8 cellular contexts compared by ENCODE assay signal in genomic region chr1:86774305-86775304, GRCh38.
A peak's percentile ranks its signal among the peaks of the same experiment; 100 is the strongest.
DNase-seq lines count a peak whose midpoint lies in the region; ATAC-seq lines count a peak whose summit lies in the region.

No MANE protein-coding gene starts in this region.

- no peaks in the 10 kb centered on the region for H3K79me2 ChIP-seq in ACC112 (ENCODE audit: control insufficient read depth, insufficient read depth, low read length, unreplicated experiment)

- peak; percentile 87 for ATAC-seq in GM18520 (IDR thresholded peaks at IDR 0.05; ENCODE audit: unreplicated experiment)
- peak; percentile 87 for ATAC-seq in HG03045 (IDR thresholded peaks at IDR 0.05; ENCODE audit: unreplicated experiment)
- ATAC-seq in stimulated activated memory B cell treated with anti-CD40 and anti-IgM and Interleukin-4, amounts not matched to agents 10 μg/mL and 1 μg/mL and 100 μg/mL, for 72 hours, result peak; percentile 80

- H3K9me3 Mint-ChIP-seq in stimulated activated memory B cell treated with anti-CD40 and anti-IgM and Interleukin-4, amounts not matched to agents 10 μg/mL and 1 μg/mL and 100 μg/mL, for 72 hours, result no peaks in the 10 kb centered on the region

- H2AFZ ChIP-seq in ACC112 (ENCODE audit: low read length, unreplicated experiment), result peak overlapping the region; percentile 80

- no peaks in the 10 kb centered on the region for H3K27me3 Mint-ChIP-seq in stimulated activated memory B cell treated with anti-CD40 and anti-IgM and Interleukin-4, amounts not matched to agents 10 μg/mL and 1 μg/mL and 100 μg/mL, for 72 hours

- no peaks in the 10 kb centered on the region for H3K36me3 Mint-ChIP-seq in stimulated activated memory B cell treated with anti-CD40 and anti-IgM and Interleukin-4, amounts not matched to agents 10 μg/mL and 1 μg/mL and 100 μg/mL, for 72 hours

- H3K4me1 ChIP-seq in ACC112 (ENCODE audit: control insufficient read depth, insufficient read depth, low read length, unreplicated experiment) (peaks cover 48% of the 10 kb centered on the region), endocrine pancreas (ENCODE audit: control insufficient read depth, insufficient read depth, low read length) (peaks cover 15% of the 10 kb centered on the region)

- H3K4me1 Mint-ChIP-seq in stimulated activated memory B cell treated with anti-CD40 and anti-IgM and Interleukin-4, amounts not matched to agents 10 μg/mL and 1 μg/mL and 100 μg/mL, for 72 hours, result peaks cover 14% of the 10 kb centered on the region

- H3K36me3 ChIP-seq in ACC112 (ENCODE audit: insufficient read depth, low read length) (no peaks in the 10 kb centered on the region), endocrine pancreas (ENCODE audit: control insufficient read depth, insufficient read depth, low read length) (no peaks in the 10 kb centered on the region)

- no peak overlapping the region for H3K4me3 Mint-ChIP-seq in stimulated activated memory B cell treated with anti-CD40 and anti-IgM and Interleukin-4, amounts not matched to agents 10 μg/mL and 1 μg/mL and 100 μg/mL, for 72 hours

- H3K27me3 ChIP-seq in ACC112 (ENCODE audit: insufficient read depth, low read length) (no peaks in the 10 kb centered on the region), endocrine pancreas (ENCODE audit: control insufficient read depth, insufficient read depth, low read length) (no peaks in the 10 kb centered on the region)

- no peaks in the 10 kb centered on the region for H3K9me3 ChIP-seq in endocrine pancreas (ENCODE audit: control insufficient read depth, low read length)

- peak overlapping the region; percentile 54 for H3K27ac Mint-ChIP-seq in stimulated activated memory B cell treated with anti-CD40 and anti-IgM and Interleukin-4, amounts not matched to agents 10 μg/mL and 1 μg/mL and 100 μg/mL, for 72 hours

- H3K27ac ChIP-seq in ACC112 (ENCODE audit: low read depth, low read length), result peak overlapping the region; percentile 77

- peak overlapping the region; percentile 79 for H3K9ac ChIP-seq in endocrine pancreas (ENCODE audit: control insufficient read depth, insufficient read depth, low read length)

- H3K4me3 ChIP-seq in ACC112 (ENCODE audit: low read depth, low read length) (peak overlapping the region; percentile 49), endocrine pancreas (ENCODE audit: control insufficient read depth, insufficient read depth, low read length) (peak overlapping the region; percentile 73)

- DNase-seq in NCI-H2107 (lab: John Stamatoyannopoulos, UW) (peak; percentile 77), UCSD-AML1 (lab: John Stamatoyannopoulos, UW; ENCODE audit: unreplicated experiment) (peak; percentile 77), mucosa of gallbladder (ENCODE audit: low spot score) (peak; percentile 61)

Comparison
In these comparisons a context has a peak if more than half of its experiments do, and no peak if none do; other contexts are left out.
1. Peak in every context shown above with its lines: DNase-seq, ATAC-seq, H3K4me3 ChIP-seq and H3K27ac ChIP-seq.